In the genomic region with DNA sequence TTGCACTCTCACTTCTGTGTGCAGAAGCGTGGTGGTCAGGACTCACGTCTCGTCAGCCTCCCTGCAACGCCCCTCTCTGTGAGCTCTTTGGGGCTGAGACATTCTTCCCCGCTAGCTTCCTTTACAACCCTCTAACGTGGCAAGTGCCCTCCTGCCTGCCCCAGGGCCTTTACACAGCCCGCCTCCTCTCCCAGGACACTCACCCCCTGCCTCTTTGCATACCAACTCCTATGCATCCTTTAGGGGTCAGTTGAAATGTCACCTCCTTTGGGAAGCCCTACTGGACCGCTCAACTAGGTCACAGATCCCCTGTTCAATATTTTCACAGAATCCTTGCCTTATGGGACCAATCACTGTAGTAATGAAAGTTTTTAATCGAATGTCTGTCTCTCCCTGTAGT, we compare ENCODE assay signal across 24 cellular contexts.
"Had no signal": no experiment of that assay in that cellular context is flagged by ENCODE, and none has a peak within 500 bp of the region (broad histone marks: within the 10 kb centered on the region; RNA-seq: fewer than 3 reads in every experiment).

No MANE protein-coding gene starts in this region.

- DNase-seq: activated CD4-positive, alpha-beta T cell treated with anti-CD3 and anti-CD28 coated beads, Interleukin-2, amount 10 ng/mL, durations not matched to agents 24 days and 14 days; activated CD8-positive, alpha-beta memory T cell treated with anti-CD3 and anti-CD28 coated beads, Interleukin-2, amount 10 ng/mL, durations not matched to agents 7 days and 5 days; activated CD8-positive, alpha-beta T cell treated with anti-CD3 and anti-CD28 coated beads for 36 hours; activated effector memory CD4-positive, alpha-beta T cell treated with anti-CD3 and anti-CD28 coated beads, Interleukin-2, amount 50 U/mL, for 16 hours; activated naive CD4-positive, alpha-beta T cell treated with anti-CD3 and anti-CD28 coated beads, Interleukin-2, amount 10 ng/mL, durations not matched to agents 7 days and 5 days; activated T-cell treated with anti-CD3 and anti-CD28 coated beads for 4 hours; amygdala; body of pancreas; effector CD4-positive, alpha-beta T cell; erythroblast; foreskin fibroblast; heart right ventricle; islet precursor cell; left cardiac atrium; midbrain; nephron progenitor cell; stimulated activated CD4-positive, alpha-beta T cell treated with anti-CD3 and anti-CD28 coated beads, Interleukin-15, amount 100 ng/mL, for 24 hours; stimulated activated CD8-positive, alpha-beta memory T cell treated with anti-CD3 and anti-CD28 coated beads, Interleukin-4, amount 100 ng/mL, for 48 hours; stimulated activated naive CD4-positive, alpha-beta T cell treated with Interleukin-2 at 50 U/mL for 16 hours had no signal

- H3K4me3 Mint-ChIP-seq: activated CD4-positive, alpha-beta T cell treated with anti-CD3 and anti-CD28 coated beads, Interleukin-2, amount 10 ng/mL, durations not matched to agents 24 days and 14 days; activated CD8-positive, alpha-beta memory T cell treated with anti-CD3 and anti-CD28 coated beads, Interleukin-2, amount 10 ng/mL, durations not matched to agents 7 days and 5 days; activated CD8-positive, alpha-beta T cell treated with anti-CD3 and anti-CD28 coated beads for 36 hours; activated naive CD4-positive, alpha-beta T cell treated with anti-CD3 and anti-CD28 coated beads, Interleukin-2, amount 10 ng/mL, durations not matched to agents 7 days and 5 days; dendritic cell treated with granulocyte-macrophage colony-stimulating factor and Interleukin-4, amounts not matched to agents 40 ng/mL and 50 ng/mL, for 4 days; nephron progenitor cell; type B pancreatic cell had no signal

- H3K4me1 ChIP-seq: body of pancreas had no signal

- H3K27me3 ChIP-seq: body of pancreas, heart right ventricle had no signal

- H3K9me3 Mint-ChIP-seq: activated CD4-positive, alpha-beta T cell treated with anti-CD3 and anti-CD28 coated beads, Interleukin-2, amount 10 ng/mL, durations not matched to agents 24 days and 14 days; activated CD8-positive, alpha-beta T cell treated with anti-CD3 and anti-CD28 coated beads for 36 hours; activated naive CD4-positive, alpha-beta T cell treated with anti-CD3 and anti-CD28 coated beads, Interleukin-2, amount 10 ng/mL, durations not matched to agents 7 days and 5 days; dendritic cell treated with granulocyte-macrophage colony-stimulating factor and Interleukin-4, amounts not matched to agents 40 ng/mL and 50 ng/mL, for 4 days; nephron progenitor cell; type B pancreatic cell had no signal

- H3K36me3 ChIP-seq: heart right ventricle, thoracic aorta had no signal

- H3K36me3 Mint-ChIP-seq: activated CD8-positive, alpha-beta memory T cell treated with anti-CD3 and anti-CD28 coated beads, Interleukin-2, amount 10 ng/mL, durations not matched to agents 7 days and 5 days had no signal

- H3K4me3 ChIP-seq: body of pancreas, heart right ventricle, smooth muscle cell, thoracic aorta had no signal

- ATAC-seq: activated CD8-positive, alpha-beta memory T cell treated with anti-CD3 and anti-CD28 coated beads, Interleukin-2, amount 10 ng/mL, durations not matched to agents 7 days and 5 days; activated CD8-positive, alpha-beta T cell treated with anti-CD3 and anti-CD28 coated beads for 36 hours; body of pancreas; heart right ventricle; left cardiac atrium; sciatic nerve had no signal

- H3K9me3 ChIP-seq: body of pancreas, heart right ventricle, thoracic aorta had no signal

- H3K27ac Mint-ChIP-seq: activated CD4-positive, alpha-beta T cell treated with anti-CD3 and anti-CD28 coated beads, Interleukin-2, amount 10 ng/mL, durations not matched to agents 24 days and 14 days; activated CD8-positive, alpha-beta memory T cell treated with anti-CD3 and anti-CD28 coated beads, Interleukin-2, amount 10 ng/mL, durations not matched to agents 7 days and 5 days; activated CD8-positive, alpha-beta T cell treated with anti-CD3 and anti-CD28 coated beads for 36 hours; activated naive CD4-positive, alpha-beta T cell treated with anti-CD3 and anti-CD28 coated beads, Interleukin-2, amount 10 ng/mL, durations not matched to agents 7 days and 5 days; dendritic cell treated with granulocyte-macrophage colony-stimulating factor and Interleukin-4, amounts not matched to agents 40 ng/mL and 50 ng/mL, for 4 days; nephron progenitor cell; type B pancreatic cell had no signal

- H3K27ac ChIP-seq: body of pancreas, heart right ventricle, thoracic aorta had no signal

- H3K27me3 Mint-ChIP-seq: activated CD4-positive, alpha-beta T cell treated with anti-CD3 and anti-CD28 coated beads, Interleukin-2, amount 10 ng/mL, durations not matched to agents 24 days and 14 days; activated CD8-positive, alpha-beta T cell treated with anti-CD3 and anti-CD28 coated beads for 36 hours; dendritic cell treated with granulocyte-macrophage colony-stimulating factor and Interleukin-4, amounts not matched to agents 40 ng/mL and 50 ng/mL, for 4 days had no signal

- H3K4me2 ChIP-seq: smooth muscle cell had no signal
